25 cellular contexts compared by ENCODE assay signal in the genomic region with DNA sequence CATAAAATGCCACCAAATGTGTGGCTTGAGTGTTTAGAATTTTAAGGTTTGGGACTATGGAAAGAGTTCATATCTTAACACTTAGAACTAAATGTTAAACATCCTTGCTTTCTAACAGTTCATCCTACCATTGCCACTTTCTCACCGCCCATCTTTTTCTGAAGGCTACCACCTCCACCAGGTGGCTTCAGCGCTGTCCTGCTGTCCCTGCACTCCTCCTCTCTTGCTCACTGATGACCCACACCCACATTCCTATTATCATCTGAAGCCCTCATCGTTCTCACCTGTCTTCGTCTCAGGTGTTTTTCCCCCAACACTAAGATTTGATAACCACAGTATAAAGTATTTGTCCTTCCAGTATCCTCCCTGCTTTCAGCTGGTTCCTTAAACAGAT. TPM values are rescaled to one million over a fixed set of nuclear protein-coding genes. Genes with fewer than 3 reads are reported as not detected.
A peak's percentile ranks its signal among the peaks of the same experiment; 100 is the strongest.
DNase-seq lines count a peak whose midpoint lies in the region; ATAC-seq, FAIRE-seq and TF ChIP-seq lines count a peak whose summit lies in the region.
"Had no signal": no experiment of that assay in that cellular context is flagged by ENCODE, and none has a peak within 500 bp of the region (broad histone marks: within the 10 kb centered on the region; RNA-seq: fewer than 3 reads in every experiment).

No MANE protein-coding gene starts in this region.

- in situ Hi-C loops in GM13976 (cut with MboI; ENCODE audit: low sequenced_read_pairs, unreplicated experiment) = no loop called here

- no peaks in the 10 kb centered on the region for H3K27me3 ChIP-seq in GM23338 (ENCODE audit: insufficient read depth)
- no peaks in the 10 kb centered on the region for H3K27me3 ChIP-seq in dorsolateral prefrontal cortex
- H3K27me3 ChIP-seq in Caco-2 (replicated peaks; ENCODE audit: control insufficient read depth, insufficient read depth, low read length) = peaks cover 2% of the 10 kb centered on the region
- peaks cover 0 to 2% of the 10 kb centered on the region in 2 donors for H3K27me3 ChIP-seq in small intestine (ENCODE audit: control insufficient read depth in 2 of 2, insufficient read depth in 2 of 2, low read length in 2 of 2)

- no peaks in the 10 kb centered on the region for H3K9me3 ChIP-seq in Caco-2
- H3K9me3 ChIP-seq in small intestine (ENCODE audit: control insufficient read depth, low read depth) = no peaks in the 10 kb centered on the region
- H3K9me3 ChIP-seq: SJSA1 had no signal

- H3K4me3 ChIP-seq in GM23338 = no peak overlapping the region
- peak overlapping the region in 16 of 59 donors; percentile 3 to 45 (median 29) for H3K4me3 ChIP-seq in dorsolateral prefrontal cortex
- no peak overlapping the region for H3K4me3 ChIP-seq in Caco-2 (ENCODE audit: low read depth, low read length)
- H3K4me3 ChIP-seq in small intestine (ENCODE audit: low read depth in 1 of 2, low read length in 2 of 2) = no peak overlapping the region
- H3K4me3 ChIP-seq: SJSA1 had no signal

- H3K36me3 Mint-ChIP-seq in GM23338 (ENCODE audit: low read depth) (peaks cover 4% of the 10 kb centered on the region; the same call in 1 of the 3 replicates), neural crest cell (ENCODE audit: low read depth) (peaks cover 5% of the 10 kb centered on the region), Caco-2 (ENCODE audit: insufficient read depth, unreplicated experiment) (peaks cover 6% of the 10 kb centered on the region)
- H3K36me3 Mint-ChIP-seq: CD8-positive, alpha-beta memory T cell had no signal

- no peaks in the 10 kb centered on the region for H3F3A ChIP-seq in GM23338 (replicated peaks; ENCODE audit: low read depth)

- BruUV-seq in Caco-2 (replicated peaks; lab: Mats Ljungman, UMichigan) = no TSS peak

- H3K4me1 ChIP-seq in GM23338 (ENCODE audit: insufficient read depth) (peaks cover 32% of the 10 kb centered on the region), Caco-2 (no peaks in the 10 kb centered on the region), small intestine (ENCODE audit: control insufficient read depth in 2 of 2, insufficient read depth in 1 of 2, low read depth in 1 of 2, low read length in 1 of 2) (no peaks in the 10 kb centered on the region)
- H3K4me1 ChIP-seq: SJSA1 had no signal

- H3K9me2 ChIP-seq in GM23338 (ENCODE audit: insufficient read depth) = peaks cover 8% of the 10 kb centered on the region; the same call in 1 of the 2 replicates

- no peaks in the 10 kb centered on the region for H4K20me1 ChIP-seq in GM23338 (replicated peaks; ENCODE audit: insufficient read depth)

- H3K36me3 ChIP-seq in GM23338 (ENCODE audit: insufficient read depth) (no peaks in the 10 kb centered on the region), Caco-2 (ENCODE audit: control insufficient read depth, insufficient read depth, low read length) (no peaks in the 10 kb centered on the region), small intestine (ENCODE audit: control insufficient read depth in 2 of 2, insufficient read depth in 2 of 2, low read length in 2 of 2) (no peaks in the 10 kb centered on the region)
- H3K36me3 ChIP-seq: SJSA1 had no signal

- H3K4me3 Mint-ChIP-seq in GM23338 (no peak overlapping the region), neural crest cell (peak overlapping the region; percentile 68), Caco-2 (ENCODE audit: unreplicated experiment) (no peak overlapping the region)
- H3K4me3 Mint-ChIP-seq: CD8-positive, alpha-beta memory T cell had no signal

- intact Hi-C loops in dorsolateral prefrontal cortex (cut with DNase I) (loop anchor here in 1 of 2 donors (5.0 kb wide), 1 partner anchor 144 kb away; no protein-coding TSS in a partner anchor), Caco-2 (cut with micrococcal nuclease; ENCODE audit: unreplicated experiment) (loop anchor here (10.0 kb wide), 1 partner anchor 147 kb away; no protein-coding TSS in a partner anchor)

- H3K9me3 Mint-ChIP-seq in GM23338 (no peaks in the 10 kb centered on the region), neural crest cell (peaks cover 3% of the 10 kb centered on the region), Caco-2 (ENCODE audit: unreplicated experiment) (peaks cover 8% of the 10 kb centered on the region)

- CTCF ChIA-PET in Caco-2 (lab: Charles Lee) = interaction anchor here (2.9 kb wide), 1 partner anchor 195 kb away, joined by 8 read pairs; no protein-coding TSS in a partner anchor

- FAIRE-seq in small intestine (lab: Jason Lieb, UNC) = no peak
- FAIRE-seq: D721Med, HTR-8/SVneo had no signal

- H3K27ac Mint-ChIP-seq in GM23338 (no peak overlapping the region; the same call in 1 of the 2 replicates), neural crest cell (ENCODE audit: unreplicated experiment) (peak overlapping the region; percentile 97), Caco-2 (ENCODE audit: unreplicated experiment) (no peak overlapping the region)
- H3K27ac Mint-ChIP-seq: CD8-positive, alpha-beta memory T cell had no signal

- TF ChIP-seq CTCF in GM23338 (conservative IDR thresholded peaks at IDR 0.05; ENCODE audit: low read depth in 2 of 2) = peak in 1 of 2 experiments; percentile 49; a peak in 3 of 4 replicates
- peak; percentile 44 for TF ChIP-seq CTCF in VCaP (conservative IDR thresholded peaks at IDR 0.05)
- TF ChIP-seq CTCF in dorsolateral prefrontal cortex (IDR thresholded peaks at IDR 0.05 in 54 of 56, conservative IDR thresholded peaks at IDR 0.05 in 2 of 56; ENCODE audit: low read depth in 1 of 56, partially characterized antibody in 56 of 56) = peak in 3 of 56 donors; percentile 4 to 14 (median 5)
- TF ChIP-seq CTCF in neural crest cell (conservative IDR thresholded peaks at IDR 0.05) = no peak
- no peak for TF ChIP-seq CTCF in Caco-2 (IDR thresholded peaks at IDR 0.05; ENCODE audit: insufficient read depth in 1 of 2, low read depth in 1 of 2, low read length in 1 of 2, severe bottlenecking in 1 of 2, unreplicated experiment in 1 of 2)
- no peak for TF ChIP-seq CTCF in GM13976 (IDR thresholded peaks at IDR 0.05; ENCODE audit: borderline replicate concordance, control extremely low read depth, extremely low read depth, insufficient read depth, missing control alignments)

- H3K4me1 Mint-ChIP-seq in GM23338 = peaks cover 69% of the 10 kb centered on the region
- peaks cover 79% of the 10 kb centered on the region for H3K4me1 Mint-ChIP-seq in neural crest cell
- peaks cover 7% of the 10 kb centered on the region for H3K4me1 Mint-ChIP-seq in Caco-2 (ENCODE audit: low read depth, unreplicated experiment)
- H3K4me1 Mint-ChIP-seq: CD8-positive, alpha-beta memory T cell had no signal

- POLR2A ChIA-PET in Caco-2 (lab: Charles Lee) = no interaction called here

- H3K27ac ChIP-seq in GM23338 (ENCODE audit: low read depth) = no peak overlapping the region
- no peak overlapping the region for H3K27ac ChIP-seq in VCaP
- peak overlapping the region; percentile 6 to 100 (median 96) for H3K27ac ChIP-seq in dorsolateral prefrontal cortex
- H3K27ac ChIP-seq in small intestine (ENCODE audit: low read depth in 1 of 2, low read length in 1 of 2) = no peak overlapping the region
- H3K27ac ChIP-seq: SJSA1 had no signal

- WGBS in small intestine, 3 donors = 82 to 89% (median 87%) methylated on average over 4 of the region's 4 CpGs

- peak; percentile 26 for DNase-seq in GM23338 (ENCODE audit: low spot score)
- no peak for DNase-seq in dorsolateral prefrontal cortex
- DNase-seq in neural crest cell (ENCODE audit: low read depth, low spot score) = no peak
- no peak for DNase-seq in Caco-2
- DNase-seq in GM13976 (ENCODE audit: low spot score) = no peak
- DNase-seq in small intestine = no peak
- DNase-seq: AML-193; CD8-positive, alpha-beta memory T cell; EL; GF-D8; HCEC 1CT; KG1; NCI-H1105; NCI-H146; NCI-H2029; NCI-H345; NCI-H524; NCI-H82 had no signal

- H3K79me2 ChIP-seq in GM23338 (replicated peaks; ENCODE audit: insufficient read depth) = peaks cover 85% of the 10 kb centered on the region

- H3K4me2 ChIP-seq in GM23338 = no peak overlapping the region

- H2AFZ ChIP-seq in GM23338 = no peak overlapping the region

- ATAC-seq in GM23338 (peak; percentile 39), HG02623 (IDR thresholded peaks at IDR 0.05; ENCODE audit: unreplicated experiment) (no peak)
- ATAC-seq: Right ventricle myocardium inferior had no signal

- H3K27me3 Mint-ChIP-seq in GM23338 (ENCODE audit: insufficient read depth, low read depth, poor library complexity) (no peaks in the 10 kb centered on the region), neural crest cell (ENCODE audit: low read depth) (peaks cover 3% of the 10 kb centered on the region), Caco-2 (ENCODE audit: insufficient read depth, unreplicated experiment) (peaks cover 15% of the 10 kb centered on the region)

TF ChIP-seq in GM23338, 12 proteins besides CTCF, POLR2A, EP300 and RAD21 (continues in another document):
- TF ChIP-seq, protein P1, sequence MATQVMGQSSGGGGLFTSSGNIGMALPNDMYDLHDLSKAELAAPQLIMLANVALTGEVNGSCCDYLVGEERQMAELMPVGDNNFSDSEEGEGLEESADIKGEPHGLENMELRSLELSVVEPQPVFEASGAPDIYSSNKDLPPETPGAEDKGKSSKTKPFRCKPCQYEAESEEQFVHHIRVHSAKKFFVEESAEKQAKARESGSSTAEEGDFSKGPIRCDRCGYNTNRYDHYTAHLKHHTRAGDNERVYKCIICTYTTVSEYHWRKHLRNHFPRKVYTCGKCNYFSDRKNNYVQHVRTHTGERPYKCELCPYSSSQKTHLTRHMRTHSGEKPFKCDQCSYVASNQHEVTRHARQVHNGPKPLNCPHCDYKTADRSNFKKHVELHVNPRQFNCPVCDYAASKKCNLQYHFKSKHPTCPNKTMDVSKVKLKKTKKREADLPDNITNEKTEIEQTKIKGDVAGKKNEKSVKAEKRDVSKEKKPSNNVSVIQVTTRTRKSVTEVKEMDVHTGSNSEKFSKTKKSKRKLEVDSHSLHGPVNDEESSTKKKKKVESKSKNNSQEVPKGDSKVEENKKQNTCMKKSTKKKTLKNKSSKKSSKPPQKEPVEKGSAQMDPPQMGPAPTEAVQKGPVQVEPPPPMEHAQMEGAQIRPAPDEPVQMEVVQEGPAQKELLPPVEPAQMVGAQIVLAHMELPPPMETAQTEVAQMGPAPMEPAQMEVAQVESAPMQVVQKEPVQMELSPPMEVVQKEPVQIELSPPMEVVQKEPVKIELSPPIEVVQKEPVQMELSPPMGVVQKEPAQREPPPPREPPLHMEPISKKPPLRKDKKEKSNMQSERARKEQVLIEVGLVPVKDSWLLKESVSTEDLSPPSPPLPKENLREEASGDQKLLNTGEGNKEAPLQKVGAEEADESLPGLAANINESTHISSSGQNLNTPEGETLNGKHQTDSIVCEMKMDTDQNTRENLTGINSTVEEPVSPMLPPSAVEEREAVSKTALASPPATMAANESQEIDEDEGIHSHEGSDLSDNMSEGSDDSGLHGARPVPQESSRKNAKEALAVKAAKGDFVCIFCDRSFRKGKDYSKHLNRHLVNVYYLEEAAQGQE (IDR thresholded peaks at IDR 0.05; ENCODE audit: unreplicated experiment) = no peak
- TF ChIP-seq POLR2AphosphoS5 (IDR thresholded peaks at IDR 0.05; ENCODE audit: low read depth) (no peak), JUNB (IDR thresholded peaks at IDR 0.05; ENCODE audit: unreplicated experiment) (no peak)

RNA-seq across cellular contexts. Expression of a gene that starts 7.4 kb away (rescaled TPM):
- total RNA-seq in GM23338 (2014; rRNA removed; shearing (Covaris generic)) = 28.3 and 45.1 TPM in 2 replicates
- polyA plus RNA-seq in GM23338 (2016; fragmentation: Nextera tagmentation; extraction: Ambion mirVana) (3.7 and 4.5 TPM in 2 replicates), small intestine (under 1 TPM in 1 of 3 donors, not detected in 2; 0.31 TPM)
- total RNA-seq in dorsolateral prefrontal cortex (100 to 1,000 TPM in 16 of 120 experiments, 10 to 100 TPM in 104; 22.4 to 157 (median 67.0) TPM), neural crest cell (90.2 and 96.1 TPM in 2 replicates), Caco-2 (2022) (not detected in 2 replicates)
- total RNA-seq: CD8-positive, alpha-beta memory T cell had no signal
- polyA plus RNA-seq: AG04450; CD8-positive, alpha-beta memory T cell had no signal

Comparison
In these comparisons a context has a peak if more than half of its experiments do, and no peak if none do; other contexts are left out.
1. H3K27ac ChIP-seq: peak in dorsolateral prefrontal cortex (59 of 59); none in GM23338 (single experiment), VCaP (single experiment) and small intestine (0 of 2).
2. RNA of a gene that starts 7.4 kb away (total RNA-seq): 90.2 to 96.1 TPM in neural crest cell, 22.4 to 157 TPM in dorsolateral prefrontal cortex and 28.3 to 45.1 TPM in GM23338; not detected in Caco-2; every median in the first group is over 10 times any median in the second.